In genomic region chr2:64678771-64679615, GRCh38 we compare ENCODE assay signal across 1 cellular context.
TF ChIP-seq lines count a peak whose summit lies in the region.

No MANE protein-coding gene starts in this region.

TF ChIP-seq in IMR-90, 13 proteins besides CTCF, POLR2A, EP300 and RAD21 (continued from another document):
- TF ChIP-seq, protein P1, sequence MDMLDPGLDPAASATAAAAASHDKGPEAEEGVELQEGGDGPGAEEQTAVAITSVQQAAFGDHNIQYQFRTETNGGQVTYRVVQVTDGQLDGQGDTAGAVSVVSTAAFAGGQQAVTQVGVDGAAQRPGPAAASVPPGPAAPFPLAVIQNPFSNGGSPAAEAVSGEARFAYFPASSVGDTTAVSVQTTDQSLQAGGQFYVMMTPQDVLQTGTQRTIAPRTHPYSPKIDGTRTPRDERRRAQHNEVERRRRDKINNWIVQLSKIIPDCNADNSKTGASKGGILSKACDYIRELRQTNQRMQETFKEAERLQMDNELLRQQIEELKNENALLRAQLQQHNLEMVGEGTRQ (IDR thresholded peaks at IDR 0.05; ENCODE audit: low read depth, low read length), result no peak
- TF ChIP-seq RFX5 (IDR thresholded peaks at IDR 0.05; ENCODE audit: low read depth, low read length), result no peak
- TF ChIP-seq BHLHE40 (IDR thresholded peaks at IDR 0.05; ENCODE audit: low read depth, low read length), result no peak
- no peak for TF ChIP-seq CEBPB (IDR thresholded peaks at IDR 0.05; ENCODE audit: low read depth, low read length)
- no peak for TF ChIP-seq CHD1 (IDR thresholded peaks at IDR 0.05; ENCODE audit: low read depth, low read length)
- TF ChIP-seq RCOR1 (IDR thresholded peaks at IDR 0.05; ENCODE audit: insufficient replicate concordance, low read length), result no peak
- no peak for TF ChIP-seq NFE2L2 (IDR thresholded peaks at IDR 0.05; ENCODE audit: low read depth, low read length)
- no peak for TF ChIP-seq MXI1 (IDR thresholded peaks at IDR 0.05; ENCODE audit: borderline replicate concordance, low read depth, low read length)
